Comparison of ENCODE assay signal across 1 cellular context in genomic region chr3:126317029-126317996, GRCh38.
TF ChIP-seq lines count a peak whose summit lies in the region.

No MANE protein-coding gene starts in this region.

TF ChIP-seq in HEK293, 187 proteins besides CTCF, POLR2A, EP300 and RAD21:
- TF ChIP-seq ZBTB10 (tag by site-specific recombination; IDR thresholded peaks at IDR 0.05) (no peak), SETDB1 (IDR thresholded peaks at IDR 0.05; ENCODE audit: insufficient read length, low read length) (peak; percentile 51), ZNF529 (tag by site-specific recombination; IDR thresholded peaks at IDR 0.05; ENCODE audit: insufficient replicate concordance) (no peak)
